9 cellular contexts compared by ENCODE assay signal in the genomic region with DNA sequence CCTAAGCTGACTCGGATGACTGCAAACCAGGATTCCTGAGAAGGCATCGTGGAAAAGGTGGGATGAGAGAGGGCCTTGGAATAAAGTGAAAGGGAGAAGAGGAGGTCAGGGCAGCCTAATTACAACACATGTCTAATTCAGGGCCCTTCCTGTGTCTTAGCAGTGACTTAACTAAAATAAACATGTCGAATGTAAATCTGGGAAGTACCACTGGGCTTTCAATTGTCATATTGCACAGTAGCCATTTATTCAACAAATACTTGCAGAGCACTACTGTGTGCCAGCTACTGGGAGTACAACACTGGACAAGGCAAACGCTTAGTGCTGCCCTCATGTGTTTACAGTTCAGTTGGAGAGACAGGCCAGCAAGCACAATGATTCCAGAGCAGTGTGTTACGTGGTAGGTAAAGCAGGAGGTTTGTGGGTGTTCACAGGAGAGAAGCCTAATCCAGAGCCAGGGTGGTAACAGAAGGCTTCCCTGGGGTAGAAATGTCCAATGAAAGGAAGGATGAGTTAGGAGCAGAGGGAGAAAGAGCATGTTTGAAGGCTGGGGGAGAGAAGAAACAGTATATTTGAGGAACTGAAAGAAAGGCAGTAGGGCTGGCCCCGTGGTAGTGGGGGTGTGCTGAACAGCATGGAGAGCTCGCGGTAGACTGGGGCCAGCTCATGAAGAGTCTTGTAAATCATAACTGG. TPM values are rescaled to one million over a fixed set of nuclear protein-coding genes. Genes with fewer than 3 reads are reported as not detected.
DNase-seq lines count a peak whose midpoint lies in the region; ATAC-seq, FAIRE-seq and TF ChIP-seq lines count a peak whose summit lies in the region.
"Had no signal": no experiment of that assay in that cellular context is flagged by ENCODE, and none has a peak within 500 bp of the region (broad histone marks: within the 10 kb centered on the region; RNA-seq: fewer than 3 reads in every experiment).

No MANE protein-coding gene starts in this region.

- no peaks in the 10 kb centered on the region for H3K36me3 ChIP-seq in HUES6 (ENCODE audit: control insufficient read depth, insufficient read depth, low read length)
- H3K36me3 ChIP-seq in GM12878 (ENCODE audit: control insufficient read depth in 2 of 2, insufficient read depth in 2 of 2, low read length in 1 of 2) = no peaks in the 10 kb centered on the region

- peak overlapping the region; percentile 18 for H3K27ac Mint-ChIP-seq in memory B cell

- H3K27me3 Mint-ChIP-seq in memory B cell = peaks cover 15% of the 10 kb centered on the region

- H3K4me1 Mint-ChIP-seq in memory B cell = peaks cover 5% of the 10 kb centered on the region

- SMC1A ChIA-PET in GM12878 (lab: Charles Lee; ENCODE audit: uncharacterized antibody, unreplicated experiment) = interaction anchor here (0.5 to 2.9 kb wide), 15 partner anchors 10 to 137 kb away, joined by 3 to 25 read pairs (median 4); partner anchors contain the start of gene RASAL2

- H4K20me1 ChIP-seq in GM12878 (ENCODE audit: control insufficient read depth, insufficient read depth) = no peaks in the 10 kb centered on the region

- TF ChIP-seq RAD21 in GM12878 (IDR thresholded peaks at IDR 0.05; ENCODE audit: insufficient read depth, low read depth, low read length) = no peak

- in situ Hi-C loops in G401 (cut with HindIII; ENCODE audit: low sequenced_read_pairs) = no loop called here
- in situ Hi-C loops in GM12878 (cut with MboI) = no loop called here

- intact Hi-C loops in GM12878 (cut with micrococcal nuclease; ENCODE audit: unreplicated experiment) = loop anchor here (1.0 kb wide), 1 partner anchor 134 kb away; no protein-coding TSS in a partner anchor

- POLR2A ChIA-PET in GM12878 (lab: Charles Lee) = interaction anchor here (0.7 to 1.0 kb wide), 2 partner anchors 11 to 69 kb away, joined by 4 to 5 read pairs; no protein-coding TSS in a partner anchor

- no peak overlapping the region for H3K4me3 Mint-ChIP-seq in memory B cell

- H3K4me1 ChIP-seq in HUES6 (ENCODE audit: control insufficient read depth, insufficient read depth, low read length) (peaks cover 52% of the 10 kb centered on the region), GM12878 (ENCODE audit: control insufficient read depth, insufficient read depth, low read length) (peaks cover 9% of the 10 kb centered on the region)

- CTCF ChIA-PET in GM12878 (lab: Yijun Ruan, JAX) = interaction anchor here (0.6 to 5.8 kb wide), 18 partner anchors 8 to 446 kb away, joined by 3 to 54 read pairs (median 4); no protein-coding TSS in a partner anchor

- H3K27ac ChIP-seq in HUES6 (ENCODE audit: low read depth, low read length) (no peak overlapping the region), GM12878 (ENCODE audit: control insufficient read depth, insufficient read depth) (0 out of 2 replicates have a peak overlapping the region, but pooled peaks have one; percentile 38)

- no peaks in the 10 kb centered on the region for H3K9me3 Mint-ChIP-seq in memory B cell

- no peaks in the 10 kb centered on the region for H3K36me3 Mint-ChIP-seq in memory B cell

- H3K27me3 ChIP-seq in HUES6 (ENCODE audit: control insufficient read depth, insufficient read depth, low read length) = no peaks in the 10 kb centered on the region
- H3K27me3 ChIP-seq in GM12878 (replicated peaks in 1 of 2; ENCODE audit: control insufficient read depth in 2 of 2, insufficient read depth in 2 of 2, low read length in 1 of 2) = no peaks in the 10 kb centered on the region; a peak in 1 of 4 replicates

- DNase-seq in G401 (ENCODE audit: low spot score) = peak; percentile 27
- DNase-seq in GM12878 (ENCODE audit: low read depth, low spot score) = peak; percentile 32
- no peak for DNase-seq in memory B cell (ENCODE audit: low spot score in 2 of 2)
- DNase-seq in activated CD4-positive, alpha-beta T cell treated with anti-CD3 and anti-CD28 coated beads, Interleukin-2, amount 50 U/mL, for 48 hours = no peak
- DNase-seq in activated T-cell treated with anti-CD3 and anti-CD28 coated beads for 4 hours = no peak

- no TSS peak for BruUV-seq in GM12878 (replicated peaks; lab: Mats Ljungman, UMichigan)

- WGBS in GM12878 (ENCODE audit: insufficient coverage, insufficient replicate concordance, low lambda C conversion rate, missing lambda C conversion rate) = 6% methylated on average over 8 of the region's 8 CpGs

- H3K4me2 ChIP-seq in GM12878 (ENCODE audit: control insufficient read depth, insufficient read depth) = peak overlapping the region; percentile 51

- TF ChIP-seq EP300 in GM12878 (IDR thresholded peaks at IDR 0.05; ENCODE audit: borderline replicate concordance in 1 of 2, control insufficient read depth in 1 of 2, low read depth in 2 of 2, low read length in 2 of 2) = peak in 1 of 2 experiments; percentile 78; a peak in 1 of 4 replicates

- H3K79me2 ChIP-seq in GM12878 (ENCODE audit: control insufficient read depth, insufficient read depth, low read length) = no peaks in the 10 kb centered on the region

- FAIRE-seq in GM12878 (lab: Jason Lieb, UNC) = peak; percentile 97
- FAIRE-seq: colon had no signal

- ATAC-seq in GM21737 (IDR thresholded peaks at IDR 0.05; ENCODE audit: unreplicated experiment) (peak; percentile 83), GM12878 (peak; percentile 97), memory B cell (ENCODE audit: low read depth) (peak; percentile 79), GM18520 (IDR thresholded peaks at IDR 0.05; ENCODE audit: unreplicated experiment) (no peak)

- H3K9ac ChIP-seq in HUES6 (ENCODE audit: low read length) = peak overlapping the region; percentile 22
- H3K9ac ChIP-seq in GM12878 (ENCODE audit: control insufficient read depth, insufficient read depth, low read length) = no peak overlapping the region

- RAD21 ChIA-PET in GM12878 (lab: Charles Lee; ENCODE audit: unreplicated experiment) = interaction anchor here (0.6 to 3.2 kb wide), 14 partner anchors 11 to 133 kb away, joined by 3 to 40 read pairs (median 4); no protein-coding TSS in a partner anchor

- no peak overlapping the region for H3K4me3 ChIP-seq in HUES6 (ENCODE audit: low read depth, low read length)
- H3K4me3 ChIP-seq in GM12878 = no peak overlapping the region; the same call in 1 of the 2 replicates

- H3K9me3 ChIP-seq in HUES6 (ENCODE audit: control insufficient read depth, insufficient read depth, low read depth, low read length) (no peaks in the 10 kb centered on the region), GM12878 (replicated peaks; ENCODE audit: control insufficient read depth, insufficient read depth, low read length) (no peaks in the 10 kb centered on the region)

- no peak for TF ChIP-seq POLR2A in GM12878 (IDR thresholded peaks at IDR 0.05; ENCODE audit: low read depth, low read length)

- H2AFZ ChIP-seq in GM12878 (ENCODE audit: control insufficient read depth, low read depth, low read length) = peak overlapping the region; percentile 70

- TF ChIP-seq CTCF in GM12878 (IDR thresholded peaks at IDR 0.05 in 2 of 3, conservative IDR thresholded peaks at IDR 0.05 in 1 of 3; ENCODE audit: control insufficient read depth in 2 of 3, extremely low read depth in 1 of 3, insufficient read depth in 1 of 3, low read depth in 3 of 3, low read length in 3 of 3) = peak; percentile 23 to 27 (median 25); a peak in 3 of 6 replicates

TF ChIP-seq in GM12878, 131 proteins besides CTCF, POLR2A, EP300 and RAD21 (continues in another document):
- TF ChIP-seq IKZF2 (IDR thresholded peaks at IDR 0.05) (peak; percentile 76 to 82; a peak in 2 of 4 replicates), IKZF1 (conservative IDR thresholded peaks at IDR 0.05) (peak; percentile 70; the same call in 1 of the 2 replicates), IRF4 (IDR thresholded peaks at IDR 0.05; ENCODE audit: low read depth, low read length) (peak; percentile 93), CBX5 (IDR thresholded peaks at IDR 0.05; ENCODE audit: low read depth) (no peak), EED (IDR thresholded peaks at IDR 0.05; ENCODE audit: low read depth) (peak; percentile 28; the same call in 1 of the 2 replicates), CHD4 (IDR thresholded peaks at IDR 0.05) (no peak), NBN (IDR thresholded peaks at IDR 0.05) (peak; percentile 92), MXI1 (IDR thresholded peaks at IDR 0.05; ENCODE audit: low read depth, low read length) (peak; percentile 31; the same call in 1 of the 2 replicates), ATF7 (IDR thresholded peaks at IDR 0.05; ENCODE audit: low read depth) (peak; percentile 52), MLLT1 (IDR thresholded peaks at IDR 0.05) (peak; percentile 76), BACH1 (IDR thresholded peaks at IDR 0.05; ENCODE audit: borderline replicate concordance) (no peak; the same call in 1 of the 2 replicates), SIX5 (IDR thresholded peaks at IDR 0.05; ENCODE audit: low read depth, low read length, severe bottlenecking) (no peak)

RNA-seq across cellular contexts. Expression of gene RASAL2, which starts 38.0 kb away (rescaled TPM):
- 16.6 and 18.5 TPM in 2 replicates for total RNA-seq in G401 (2014; rRNA removed; shearing (Covaris generic))
- total RNA-seq in GM12878 (2013; cell fraction: nucleolus; rRNA removed) = 34.4 and 37.5 TPM in 2 replicates
- total RNA-seq in GM12878 (2014; rRNA removed) (0.45 and 0.54 TPM in 2 replicates), GM12878 (2014; rRNA removed; fragmentation: Illumina TruSeq; extraction: Trizol) (0.13 and 0.14 TPM in 2 replicates), GM12878 (2021) (0.21 and 0.61 TPM in 2 replicates)
- 0.20 TPM for polyA plus RNA-seq in GM12878 (2011; ENCODE audit: low read depth)
- polyA plus RNA-seq in GM12878 (2011; rRNA removed) (6.9 and 7.5 TPM in 2 replicates), GM12878 (2014; fragmentation: Illumina TruSeq; extraction: Trizol) (0.16 and 0.21 TPM in 2 replicates), GM12878 (2014; fragmentation: Nextera tagmentation; extraction: Ambion mirVana) (under 1 TPM; 0.02 to 0.05 TPM), GM12878 (2014; rRNA removed) (0.11 and 0.17 TPM in 2 replicates), GM12878 (2016; fragmentation: Nextera tagmentation; extraction: Ambion mirVana) (under 1 TPM in 1 of 2 experiments, not detected in 1; 0.08 TPM)
- 5.8 and 6.3 TPM in 2 replicates for polyA plus RNA-seq in GM12878 (2011; cell fraction: cytosol; rRNA removed)
- polyA plus RNA-seq in GM12878 (2011; cell fraction: nucleus; rRNA removed) = 15.5 and 17.4 TPM in 2 replicates
- polyA plus RNA-seq in GM12878 (2012) = 0.04 and 0.06 TPM in 2 replicates
- polyA minus RNA-seq in GM12878 (2011; rRNA and poly(A)+ RNA removed) = 16.6 and 21.6 TPM in 2 replicates
- 4.5 and 5.4 TPM in 2 replicates for polyA minus RNA-seq in GM12878 (2011; cell fraction: cytosol; rRNA and poly(A)+ RNA removed)
- 13.9 and 28.9 TPM in 2 replicates for polyA minus RNA-seq in GM12878 (2011; cell fraction: nucleus; rRNA and poly(A)+ RNA removed)

Comparison
In these comparisons a context has a peak if more than half of its experiments do, and no peak if none do; other contexts are left out.
1. DNase-seq: peak in G401 (single experiment) and GM12878 (single experiment); none in memory B cell (0 of 2), activated CD4-positive, alpha-beta T cell treated with anti-CD3 and anti-CD28 coated beads, Interleukin-2, amount 50 U/mL, for 48 hours (0 of 2) and activated T-cell treated with anti-CD3 and anti-CD28 coated beads for 4 hours (single experiment).